23 cellular contexts compared by ENCODE assay signal in genomic region chr11:132343445-132343844, GRCh38.
A peak's percentile ranks its signal among the peaks of the same experiment; 100 is the strongest.
DNase-seq lines count a peak whose midpoint lies in the region; ATAC-seq and TF ChIP-seq lines count a peak whose summit lies in the region.
"Had no signal": no experiment of that assay in that cellular context is flagged by ENCODE, and none has a peak within 500 bp of the region (broad histone marks: within the 10 kb centered on the region; RNA-seq: fewer than 3 reads in every experiment).

No MANE protein-coding gene starts in this region.

- H3K4me3 ChIP-seq in GM12865 (ENCODE audit: low read depth, low read length) (no peak overlapping the region), upper lobe of right lung (no peak overlapping the region)
- H3K4me3 ChIP-seq: A549, gastroesophageal sphincter, HAP-1, SJSA1, upper lobe of left lung had no signal

- DNase-seq in GM12865 (ENCODE audit: low read depth) (peak; percentile 38), glomerular visceral epithelial cell (ENCODE audit: extremely low spot score) (no peak), upper lobe of right lung (no peak), NCI-H2081 treated with DMSO at 0.1 percent for 48 hours (lab: John Stamatoyannopoulos, UW) (no peak), nucleus accumbens (lab: John Stamatoyannopoulos, UW) (no peak)
- DNase-seq: activated CD4-positive, alpha-beta T cell treated with anti-CD3 and anti-CD28 coated beads, Interleukin-2, amount 50 U/mL, for 48 hours; activated naive CD4-positive, alpha-beta T cell treated with Interleukin-2 at 50 U/mL for 16 hours; anterior cingulate cortex; erythroblast; kidney glomerular epithelial cell; mesendoderm; naive thymus-derived CD8-positive, alpha-beta T cell; NCI-H1436 treated with DMSO at 0.1 percent for 48 hours; upper lobe of left lung had no signal

- intact Hi-C loops in upper lobe of right lung (cut with DNase I): no loop called here

- H3K36me3 ChIP-seq in upper lobe of right lung: no peaks in the 10 kb centered on the region
- H3K36me3 ChIP-seq: gastroesophageal sphincter, HAP-1, SJSA1, upper lobe of left lung had no signal

- peak; percentile 62 for ATAC-seq in GM19351 (IDR thresholded peaks at IDR 0.05; ENCODE audit: unreplicated experiment)
- ATAC-seq in HG02852 (IDR thresholded peaks at IDR 0.05; ENCODE audit: unreplicated experiment): peak; percentile 84
- ATAC-seq in HG03558 (IDR thresholded peaks at IDR 0.05; ENCODE audit: extremely low read depth, unreplicated experiment): peak; percentile 53
- ATAC-seq in upper lobe of right lung: no peak
- ATAC-seq: A549; gastroesophageal sphincter; naive thymus-derived CD8-positive, alpha-beta T cell; Panc1; WTC11 had no signal

- TF ChIP-seq CTCF in GM12865 (IDR thresholded peaks at IDR 0.05; ENCODE audit: insufficient read depth, low read depth, low read length, missing control alignments) (no peak), upper lobe of right lung (IDR thresholded peaks at IDR 0.05) (no peak)

- H3K9me3 ChIP-seq in upper lobe of right lung: no peaks in the 10 kb centered on the region
- H3K9me3 ChIP-seq: A549, gastroesophageal sphincter, HAP-1, SJSA1, upper lobe of left lung had no signal

- peaks cover 3% of the 10 kb centered on the region for H3K4me1 ChIP-seq in upper lobe of right lung
- H3K4me1 ChIP-seq: A549, gastroesophageal sphincter, HAP-1, SJSA1, upper lobe of left lung had no signal

- H3K27ac ChIP-seq in upper lobe of right lung: no peak overlapping the region
- H3K27ac ChIP-seq: A549, gastroesophageal sphincter, SJSA1, upper lobe of left lung had no signal

- no peaks in the 10 kb centered on the region for H3K27me3 ChIP-seq in upper lobe of right lung
- H3K27me3 ChIP-seq: gastroesophageal sphincter, SJSA1, upper lobe of left lung had no signal
